Comparison of ENCODE assay signal across 8 cellular contexts in genomic region chr15:31197497-31198414, GRCh38.
DNase-seq lines count a peak whose midpoint lies in the region; ATAC-seq, FAIRE-seq and TF ChIP-seq lines count a peak whose summit lies in the region.

No MANE protein-coding gene starts in this region.

- H3K36me3 ChIP-seq in psoas muscle (ENCODE audit: insufficient read depth in 1 of 2, low read depth in 1 of 2): no peaks in the 10 kb centered on the region

- H3K36me3 Mint-ChIP-seq in activated CD4-positive, alpha-beta memory T cell treated with anti-CD3 and anti-CD28 coated beads for 36 hours: no peaks in the 10 kb centered on the region
- no peaks in the 10 kb centered on the region for H3K36me3 Mint-ChIP-seq in activated T-helper 1 cell treated with anti-CD3 and anti-CD28 coated beads, Interleukin-12 subunit alpha, Interleukin-12 subunit beta, Interleukin-2, Interleukin-4 antibody, amounts not matched to agents 30 ng/mL and 10 ng/mL and 1 ng/mL, durations not matched to agents 14 hours and 24 hours and 36 hours (ENCODE audit: low read depth)

- WGBS in psoas muscle, 3 donors: 39 to 52% (median 44%) methylated on average over 15 of the region's 15 CpGs

- no peaks in the 10 kb centered on the region for H3K9me3 Mint-ChIP-seq in activated CD4-positive, alpha-beta memory T cell treated with anti-CD3 and anti-CD28 coated beads for 36 hours
- no peaks in the 10 kb centered on the region for H3K9me3 Mint-ChIP-seq in activated T-helper 1 cell treated with anti-CD3 and anti-CD28 coated beads, Interleukin-12 subunit alpha, Interleukin-12 subunit beta, Interleukin-2, Interleukin-4 antibody, amounts not matched to agents 30 ng/mL and 10 ng/mL and 1 ng/mL, durations not matched to agents 14 hours and 24 hours and 36 hours

- no peaks in the 10 kb centered on the region for H3K4me1 ChIP-seq in psoas muscle

- ATAC-seq in HG03432 (IDR thresholded peaks at IDR 0.05; ENCODE audit: unreplicated experiment) (peak; percentile 68), psoas muscle (no peak)

- no peak for FAIRE-seq in D721Med (lab: Jason Lieb, UNC)

- intact Hi-C loops in activated CD4-positive, alpha-beta memory T cell treated with anti-CD3 and anti-CD28 coated beads for 36 hours (cut with micrococcal nuclease): no loop called here
- intact Hi-C loops in psoas muscle (cut with DNase I): no loop called here
- intact Hi-C loops in activated T-helper 1 cell treated with anti-CD3 and anti-CD28 coated beads, Interleukin-12 subunit alpha, Interleukin-12 subunit beta, Interleukin-2, Interleukin-4 antibody, amounts not matched to agents 30 ng/mL and 10 ng/mL and 1 ng/mL, durations not matched to agents 14 hours and 24 hours and 36 hours (cut with micrococcal nuclease): no loop called here

- H3K27me3 ChIP-seq in psoas muscle (ENCODE audit: insufficient read depth in 3 of 3, low read length in 2 of 3): no peaks in the 10 kb centered on the region

- peaks cover 11% of the 10 kb centered on the region for H3K4me1 Mint-ChIP-seq in activated CD4-positive, alpha-beta memory T cell treated with anti-CD3 and anti-CD28 coated beads for 36 hours (ENCODE audit: low read depth)
- H3K4me1 Mint-ChIP-seq in activated T-helper 1 cell treated with anti-CD3 and anti-CD28 coated beads, Interleukin-12 subunit alpha, Interleukin-12 subunit beta, Interleukin-2, Interleukin-4 antibody, amounts not matched to agents 30 ng/mL and 10 ng/mL and 1 ng/mL, durations not matched to agents 14 hours and 24 hours and 36 hours (ENCODE audit: low read depth): peaks cover 37% of the 10 kb centered on the region

- H3K9me3 ChIP-seq in psoas muscle: no peaks in the 10 kb centered on the region

- no peak for DNase-seq in D721Med (ENCODE audit: insufficient read length, low spot score)
- DNase-seq in activated CD4-positive, alpha-beta memory T cell treated with anti-CD3 and anti-CD28 coated beads for 36 hours: peak; percentile 67
- peak in 1 of 2 donors; percentile 39 for DNase-seq in foreskin fibroblast
- DNase-seq in psoas muscle: no peak
- no peak for DNase-seq in cortex of kidney (lab: John Stamatoyannopoulos, UW)
- DNase-seq in NCI-H1694 (lab: John Stamatoyannopoulos, UW): no peak
- no peak for DNase-seq in activated T-helper 1 cell treated with anti-CD3 and anti-CD28 coated beads, Interleukin-12 subunit alpha, Interleukin-12 subunit beta, Interleukin-2, Interleukin-4 antibody, amounts not matched to agents 30 ng/mL and 10 ng/mL and 1 ng/mL, durations not matched to agents 14 hours and 24 hours and 36 hours (ENCODE audit: low spot score)

- POLR2A ChIA-PET in activated CD4-positive, alpha-beta memory T cell treated with anti-CD3 and anti-CD28 coated beads for 36 hours (lab: Charles Lee): no interaction called here

- H3K4me3 Mint-ChIP-seq in activated CD4-positive, alpha-beta memory T cell treated with anti-CD3 and anti-CD28 coated beads for 36 hours: no peak overlapping the region
- no peak overlapping the region for H3K4me3 Mint-ChIP-seq in activated T-helper 1 cell treated with anti-CD3 and anti-CD28 coated beads, Interleukin-12 subunit alpha, Interleukin-12 subunit beta, Interleukin-2, Interleukin-4 antibody, amounts not matched to agents 30 ng/mL and 10 ng/mL and 1 ng/mL, durations not matched to agents 14 hours and 24 hours and 36 hours

- H3K27me3 Mint-ChIP-seq in activated CD4-positive, alpha-beta memory T cell treated with anti-CD3 and anti-CD28 coated beads for 36 hours: no peaks in the 10 kb centered on the region
- H3K27me3 Mint-ChIP-seq in activated T-helper 1 cell treated with anti-CD3 and anti-CD28 coated beads, Interleukin-12 subunit alpha, Interleukin-12 subunit beta, Interleukin-2, Interleukin-4 antibody, amounts not matched to agents 30 ng/mL and 10 ng/mL and 1 ng/mL, durations not matched to agents 14 hours and 24 hours and 36 hours (ENCODE audit: insufficient read depth): peaks cover 10% of the 10 kb centered on the region

- CTCF ChIA-PET in activated CD4-positive, alpha-beta memory T cell treated with anti-CD3 and anti-CD28 coated beads for 36 hours (lab: Charles Lee): interaction anchor here (0.8 to 1.2 kb wide), 2 partner anchors 14 to 42 kb away, joined by 3 read pairs; no protein-coding TSS in a partner anchor

- TF ChIP-seq CTCF in D721Med (IDR thresholded peaks at IDR 0.05; ENCODE audit: insufficient read depth, missing control alignments): peak; percentile 53
- peak; percentile 59 for TF ChIP-seq CTCF in foreskin fibroblast (IDR thresholded peaks at IDR 0.05; ENCODE audit: low read depth, low read length)
- peak; percentile 35 for TF ChIP-seq CTCF in psoas muscle (IDR thresholded peaks at IDR 0.05)

- no peak overlapping the region for H3K27ac Mint-ChIP-seq in activated CD4-positive, alpha-beta memory T cell treated with anti-CD3 and anti-CD28 coated beads for 36 hours
- no peak overlapping the region for H3K27ac Mint-ChIP-seq in activated T-helper 1 cell treated with anti-CD3 and anti-CD28 coated beads, Interleukin-12 subunit alpha, Interleukin-12 subunit beta, Interleukin-2, Interleukin-4 antibody, amounts not matched to agents 30 ng/mL and 10 ng/mL and 1 ng/mL, durations not matched to agents 14 hours and 24 hours and 36 hours

- H3K4me3 ChIP-seq in foreskin fibroblast (ENCODE audit: low read depth in 1 of 2, low read length in 2 of 2) (no peak overlapping the region), psoas muscle (no peak overlapping the region)

- no peak overlapping the region for H3K27ac ChIP-seq in psoas muscle
